Comparison of ENCODE assay signal across 23 cellular contexts in the genomic region with DNA sequence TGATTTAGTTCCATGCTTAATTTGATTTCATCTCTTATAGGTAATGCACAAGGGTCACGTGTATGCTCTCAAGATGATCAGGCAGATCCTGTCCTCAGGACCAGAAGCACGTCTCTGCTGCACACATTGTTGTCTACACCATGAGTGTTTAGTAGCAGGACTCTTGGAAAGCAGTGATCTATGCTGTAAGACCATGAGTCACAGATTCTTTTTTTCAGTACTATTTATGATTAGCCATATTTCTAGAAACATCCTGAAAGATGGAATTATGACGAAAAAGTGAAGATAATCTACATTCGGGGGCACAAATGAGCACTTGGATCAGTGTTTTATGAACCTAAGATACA.
"Had no signal": no experiment of that assay in that cellular context is flagged by ENCODE, and none has a peak within 500 bp of the region (broad histone marks: within the 10 kb centered on the region; RNA-seq: fewer than 3 reads in every experiment).

No MANE protein-coding gene starts in this region.

- H3K27me3 Mint-ChIP-seq: activated CD4-positive, alpha-beta memory T cell treated with anti-CD3 and anti-CD28 coated beads, Interleukin-2, amount 10 ng/mL, durations not matched to agents 7 days and 5 days; natural killer cell treated with Interleukin-12 subunit alpha and Interleukin-12 subunit beta and Interleukin-15 and Interleukin-18, amount 100 ng/mL, for 72 hours; T-cell had no signal

- ATAC-seq: foreskin keratinocyte; left lobe of liver; natural killer cell treated with Interleukin-12 subunit alpha and Interleukin-12 subunit beta and Interleukin-15 and Interleukin-18, amount 100 ng/mL, for 72 hours; SK-N-SH treated with all-trans-retinoic acid at 6 μM for 48 hours; T-cell had no signal

- H3K4me1 Mint-ChIP-seq: mesothelial cell of epicardium had no signal

- H3K4me3 ChIP-seq: cardiac muscle cell, colonic mucosa, lung, transverse colon, vagina had no signal

- H3K9me3 Mint-ChIP-seq: activated CD4-positive, alpha-beta memory T cell treated with anti-CD3 and anti-CD28 coated beads, Interleukin-2, amount 10 ng/mL, durations not matched to agents 7 days and 5 days; natural killer cell treated with Interleukin-12 subunit alpha and Interleukin-12 subunit beta and Interleukin-15 and Interleukin-18, amount 100 ng/mL, for 72 hours; T-cell had no signal

- DNase-seq: activated CD4-positive, alpha-beta memory T cell treated with anti-CD3 and anti-CD28 coated beads, Interleukin-2, amount 10 ng/mL, durations not matched to agents 7 days and 5 days; activated CD4-positive, alpha-beta T cell treated with anti-CD3 and anti-CD28 coated beads for 48 hours; activated CD4-positive, CD25-positive, alpha-beta regulatory T cell; activated naive CD4-positive, alpha-beta T cell treated with anti-CD3 and anti-CD28 coated beads for 36 hours; activated T-cell treated with anti-CD3 and anti-CD28 coated beads, Interleukin-2, amount 50 U/mL, for 1 hour; colonic mucosa; erythroblast; foreskin keratinocyte; stimulated activated CD4-positive, alpha-beta T cell treated with anti-CD3 and anti-CD28 coated beads, Interleukin-12 subunit alpha, Interleukin-12 subunit beta, amount 100 ng/mL, for 4 hours; stimulated activated CD4-positive, alpha-beta T cell treated with anti-CD3 and anti-CD28 coated beads, Interleukin-1b, Interleukin-23, amount 100 ng/mL, for 48 hours; stimulated activated CD8-positive, alpha-beta memory T cell treated with anti-CD3 and anti-CD28 coated beads, Interleukin-4, amount 100 ng/mL, for 48 hours; stimulated activated naive CD4-positive, alpha-beta T cell; T-cell; T-helper 9 cell; transverse colon had no signal

- H3K27ac Mint-ChIP-seq: activated CD4-positive, alpha-beta memory T cell treated with anti-CD3 and anti-CD28 coated beads, Interleukin-2, amount 10 ng/mL, durations not matched to agents 7 days and 5 days; activated naive CD4-positive, alpha-beta T cell treated with anti-CD3 and anti-CD28 coated beads for 36 hours; mesothelial cell of epicardium; natural killer cell treated with Interleukin-12 subunit alpha and Interleukin-12 subunit beta and Interleukin-15 and Interleukin-18, amount 100 ng/mL, for 72 hours; T-cell had no signal

- H3K27me3 ChIP-seq: cardiac muscle cell, colonic mucosa, foreskin keratinocyte, neutrophil, transverse colon, vagina had no signal

- H3K4me3 Mint-ChIP-seq: activated CD4-positive, alpha-beta memory T cell treated with anti-CD3 and anti-CD28 coated beads, Interleukin-2, amount 10 ng/mL, durations not matched to agents 7 days and 5 days; activated naive CD4-positive, alpha-beta T cell treated with anti-CD3 and anti-CD28 coated beads for 36 hours; mesothelial cell of epicardium; natural killer cell treated with Interleukin-12 subunit alpha and Interleukin-12 subunit beta and Interleukin-15 and Interleukin-18, amount 100 ng/mL, for 72 hours; T-cell had no signal

- H3K27ac ChIP-seq: cardiac muscle cell, colonic mucosa, foreskin keratinocyte, neutrophil, transverse colon, vagina had no signal

- H3K36me3 Mint-ChIP-seq: natural killer cell treated with Interleukin-12 subunit alpha and Interleukin-12 subunit beta and Interleukin-15 and Interleukin-18, amount 100 ng/mL, for 72 hours had no signal

- H3K4me1 ChIP-seq: colonic mucosa, foreskin keratinocyte, transverse colon, vagina had no signal

- H3K9me3 ChIP-seq: colonic mucosa, neutrophil, transverse colon, vagina had no signal

- H3K36me3 ChIP-seq: colonic mucosa had no signal
